Comparison of ENCODE assay signal across 32 cellular contexts in genomic region chr1:37746806-37747205, GRCh38. TPM values are rescaled to one million over a fixed set of nuclear protein-coding genes. Genes with fewer than 3 reads are reported as not detected.
"Had no signal": no experiment of that assay in that cellular context is flagged by ENCODE, and none has a peak within 500 bp of the region (broad histone marks: within the 10 kb centered on the region; RNA-seq: fewer than 3 reads in every experiment).

No MANE protein-coding gene starts in this region.

- ATAC-seq: foreskin keratinocyte; gastroesophageal sphincter; heart left ventricle; left cardiac atrium; left lung; naive thymus-derived CD8-positive, alpha-beta T cell; stimulated activated effector memory CD8-positive, alpha-beta T cell treated with anti-CD3 and anti-CD28 coated beads, Interleukin-12 subunit alpha, Interleukin-12 subunit beta, amount 100 ng/mL, for 72 hours had no signal

- H3K4me1 ChIP-seq: esophagus muscularis mucosa, foreskin keratinocyte, gastroesophageal sphincter, heart left ventricle, left lung, prostate gland, right atrium auricular region, sigmoid colon, stomach, thyroid gland, vagina had no signal

- H3K4me1 Mint-ChIP-seq: nephron progenitor cell; stimulated activated effector memory CD8-positive, alpha-beta T cell treated with anti-CD3 and anti-CD28 coated beads, Interleukin-12 subunit alpha, Interleukin-12 subunit beta, amount 100 ng/mL, for 72 hours had no signal

- H3K36me3 ChIP-seq: esophagus muscularis mucosa, gastroesophageal sphincter, heart left ventricle, left lung, prostate gland, right atrium auricular region, sigmoid colon, stomach, thyroid gland, vagina had no signal

- H3K27ac ChIP-seq: dorsolateral prefrontal cortex, epithelial cell of prostate, esophagus muscularis mucosa, foreskin keratinocyte, gastroesophageal sphincter, heart left ventricle, hepatocyte, left lung, prostate gland, right atrium auricular region, sigmoid colon, stomach, thyroid gland, vagina had no signal

- H3K4me3 Mint-ChIP-seq: naive thymus-derived CD8-positive, alpha-beta T cell; nephron progenitor cell; stimulated activated effector memory CD8-positive, alpha-beta T cell treated with anti-CD3 and anti-CD28 coated beads, Interleukin-12 subunit alpha, Interleukin-12 subunit beta, amount 100 ng/mL, for 72 hours had no signal

- H3K9me3 ChIP-seq: prostate gland, thyroid gland had no signal

- H2AFZ ChIP-seq: hepatocyte had no signal

- H3K4me2 ChIP-seq: hepatocyte had no signal

- H3K36me3 Mint-ChIP-seq: stimulated activated effector memory CD8-positive, alpha-beta T cell treated with anti-CD3 and anti-CD28 coated beads, Interleukin-12 subunit alpha, Interleukin-12 subunit beta, amount 100 ng/mL, for 72 hours had no signal

- DNase-seq: dorsolateral prefrontal cortex; effector CD4-positive, alpha-beta T cell; foreskin keratinocyte; heart left ventricle; left cardiac atrium; left lung; mesendoderm; midbrain; naive thymus-derived CD8-positive, alpha-beta T cell; nephron progenitor cell; nucleus accumbens; sigmoid colon; stimulated activated CD4-positive, alpha-beta T cell treated with anti-CD3 and anti-CD28 coated beads, Interleukin-2, amount 100 ng/mL, for 24 hours; stimulated activated CD4-positive, alpha-beta T cell treated with anti-CD3 and anti-CD28 coated beads, Interleukin-4, amount 100 ng/mL, for 24 hours; stimulated activated naive CD4-positive, alpha-beta T cell treated with Interleukin-2 at 50 U/mL for 16 hours; stomach; thyroid gland had no signal

- FAIRE-seq: islet of Langerhans had no signal

- H3K27ac Mint-ChIP-seq: naive thymus-derived CD8-positive, alpha-beta T cell; nephron progenitor cell; stimulated activated effector memory CD8-positive, alpha-beta T cell treated with anti-CD3 and anti-CD28 coated beads, Interleukin-12 subunit alpha, Interleukin-12 subunit beta, amount 100 ng/mL, for 72 hours had no signal

- H3K79me2 ChIP-seq: hepatocyte had no signal

- H3K27me3 ChIP-seq: right atrium auricular region, vagina had no signal

- H3K4me3 ChIP-seq: dorsolateral prefrontal cortex, esophagus muscularis mucosa, gastroesophageal sphincter, heart left ventricle, hepatocyte, left lung, prostate gland, right atrium auricular region, sigmoid colon, stomach, thyroid gland, vagina had no signal

RNA-seq across cellular contexts. Expression of gene EPHA10, which starts 18.1 kb away (rescaled TPM):
- total RNA-seq: foreskin keratinocyte; lung microvascular endothelial cell; myocyte; naive thymus-derived CD8-positive, alpha-beta T cell; osteocyte; skeletal muscle tissue; subcutaneous adipose tissue had no signal
- polyA plus RNA-seq: fibroblast of lung; foreskin keratinocyte; naive thymus-derived CD8-positive, alpha-beta T cell had no signal
